ENCODE assay signal across 29 cellular contexts in the genomic region with DNA sequence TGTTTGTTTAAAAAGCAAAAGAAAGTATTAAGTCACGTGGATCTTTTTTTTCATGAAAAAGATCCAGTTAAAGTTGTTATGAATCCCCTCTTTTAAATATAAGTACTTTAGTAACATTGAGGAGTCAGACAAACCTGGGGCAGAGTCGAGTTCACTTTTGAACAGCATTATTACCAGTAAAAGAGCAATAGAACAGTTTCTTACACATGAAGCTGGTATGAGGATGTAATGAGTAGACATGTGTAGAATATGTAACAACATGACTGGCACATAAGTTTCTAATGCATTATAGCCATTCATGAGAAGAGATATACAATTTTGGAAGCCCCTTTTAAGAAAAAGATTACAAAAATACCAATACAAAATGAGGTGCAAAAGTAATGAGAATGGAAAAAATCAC. TPM values are rescaled to one million over a fixed set of nuclear protein-coding genes. Genes with fewer than 3 reads are reported as not detected.
"Had no signal": no experiment of that assay in that cellular context is flagged by ENCODE, and none has a peak within 500 bp of the region (broad histone marks: within the 10 kb centered on the region; RNA-seq: fewer than 3 reads in every experiment).

No MANE protein-coding gene starts in this region.

- H3K4me1 ChIP-seq: body of pancreas, right lobe of liver, stomach, uterus had no signal

- H3K27ac Mint-ChIP-seq: activated CD4-positive, alpha-beta T cell treated with anti-CD3 and anti-CD28 coated beads, Interleukin-2, amount 10 ng/mL, durations not matched to agents 7 days and 5 days; activated CD8-positive, alpha-beta memory T cell treated with anti-CD3 and anti-CD28 coated beads, Interleukin-2, amount 10 ng/mL, durations not matched to agents 7 days and 5 days; activated CD8-positive, alpha-beta T cell treated with anti-CD3 and anti-CD28 coated beads for 36 hours; activated naive CD4-positive, alpha-beta T cell treated with anti-CD3 and anti-CD28 coated beads, Interleukin-2, amount 10 ng/mL, durations not matched to agents 7 days and 5 days; dendritic cell treated with granulocyte-macrophage colony-stimulating factor and Interleukin-4, amounts not matched to agents 40 ng/mL and 50 ng/mL, for 4 days; stimulated activated memory B cell treated with anti-CD40 and anti-IgM and Interleukin-4, amounts not matched to agents 10 μg/mL and 1 μg/mL and 100 μg/mL, for 72 hours had no signal

- DNase-seq: activated CD4-positive, alpha-beta T cell treated with anti-CD3 and anti-CD28 coated beads, Interleukin-2, amount 10 ng/mL, durations not matched to agents 7 days and 5 days; activated CD8-positive, alpha-beta memory T cell treated with anti-CD3 and anti-CD28 coated beads, Interleukin-2, amount 10 ng/mL, durations not matched to agents 7 days and 5 days; activated CD8-positive, alpha-beta T cell treated with anti-CD3 and anti-CD28 coated beads for 36 hours; activated effector memory CD4-positive, alpha-beta T cell treated with anti-CD3 and anti-CD28 coated beads, Interleukin-2, amount 50 U/mL, for 16 hours; activated naive CD4-positive, alpha-beta T cell treated with anti-CD3 and anti-CD28 coated beads, Interleukin-2, amount 10 ng/mL, durations not matched to agents 7 days and 5 days; activated T-cell treated with anti-CD3 and anti-CD28 coated beads for 4 hours; body of pancreas; caudate nucleus; effector CD8-positive, alpha-beta T cell; glutamatergic neuron; hippocampal formation; left cardiac atrium; mesendoderm; mucosa of descending colon; nucleus accumbens; posterior cingulate gyrus; right lobe of liver; small intestine; stimulated activated CD4-positive, alpha-beta T cell treated with anti-CD3 and anti-CD28 coated beads, Interleukin-2, amount 100 ng/mL, for 24 hours; stomach; trophoblast cell; uterus had no signal

- ATAC-seq: activated CD4-positive, CD25-positive, alpha-beta regulatory T cell treated with anti-CD3 and anti-CD28 coated beads, Interleukin-2, amount 50 U/mL, for 24 hours; activated CD8-positive, alpha-beta memory T cell treated with anti-CD3 and anti-CD28 coated beads, Interleukin-2, amount 10 ng/mL, durations not matched to agents 7 days and 5 days; activated CD8-positive, alpha-beta T cell treated with anti-CD3 and anti-CD28 coated beads for 36 hours; body of pancreas; left cardiac atrium; mucosa of descending colon; right lobe of liver; stimulated activated memory B cell treated with anti-CD40 and anti-IgM and Interleukin-4, amounts not matched to agents 10 μg/mL and 1 μg/mL and 100 μg/mL, for 72 hours had no signal

- H3K27me3 ChIP-seq: body of pancreas, right lobe of liver, stomach, uterus had no signal

- H3K4me1 Mint-ChIP-seq: activated CD4-positive, alpha-beta T cell treated with anti-CD3 and anti-CD28 coated beads, Interleukin-2, amount 10 ng/mL, durations not matched to agents 7 days and 5 days; activated CD8-positive, alpha-beta memory T cell treated with anti-CD3 and anti-CD28 coated beads, Interleukin-2, amount 10 ng/mL, durations not matched to agents 7 days and 5 days; activated naive CD4-positive, alpha-beta T cell treated with anti-CD3 and anti-CD28 coated beads, Interleukin-2, amount 10 ng/mL, durations not matched to agents 7 days and 5 days; stimulated activated memory B cell treated with anti-CD40 and anti-IgM and Interleukin-4, amounts not matched to agents 10 μg/mL and 1 μg/mL and 100 μg/mL, for 72 hours had no signal

- H3K4me3 Mint-ChIP-seq: activated CD4-positive, alpha-beta T cell treated with anti-CD3 and anti-CD28 coated beads, Interleukin-2, amount 10 ng/mL, durations not matched to agents 7 days and 5 days; activated CD8-positive, alpha-beta memory T cell treated with anti-CD3 and anti-CD28 coated beads, Interleukin-2, amount 10 ng/mL, durations not matched to agents 7 days and 5 days; activated CD8-positive, alpha-beta T cell treated with anti-CD3 and anti-CD28 coated beads for 36 hours; activated naive CD4-positive, alpha-beta T cell treated with anti-CD3 and anti-CD28 coated beads, Interleukin-2, amount 10 ng/mL, durations not matched to agents 7 days and 5 days; dendritic cell treated with granulocyte-macrophage colony-stimulating factor and Interleukin-4, amounts not matched to agents 40 ng/mL and 50 ng/mL, for 4 days; stimulated activated memory B cell treated with anti-CD40 and anti-IgM and Interleukin-4, amounts not matched to agents 10 μg/mL and 1 μg/mL and 100 μg/mL, for 72 hours had no signal

- H3K4me3 ChIP-seq: body of pancreas, mucosa of descending colon, right lobe of liver, stomach, uterus had no signal

- H3K9me3 ChIP-seq: body of pancreas, mucosa of descending colon, right lobe of liver, stomach, uterus had no signal

- H3K36me3 Mint-ChIP-seq: activated CD8-positive, alpha-beta memory T cell treated with anti-CD3 and anti-CD28 coated beads, Interleukin-2, amount 10 ng/mL, durations not matched to agents 7 days and 5 days; activated naive CD4-positive, alpha-beta T cell treated with anti-CD3 and anti-CD28 coated beads, Interleukin-2, amount 10 ng/mL, durations not matched to agents 7 days and 5 days; stimulated activated memory B cell treated with anti-CD40 and anti-IgM and Interleukin-4, amounts not matched to agents 10 μg/mL and 1 μg/mL and 100 μg/mL, for 72 hours had no signal

- H3K36me3 ChIP-seq: right lobe of liver, stomach had no signal

- H3K27me3 Mint-ChIP-seq: activated CD4-positive, alpha-beta T cell treated with anti-CD3 and anti-CD28 coated beads, Interleukin-2, amount 10 ng/mL, durations not matched to agents 7 days and 5 days; activated CD8-positive, alpha-beta memory T cell treated with anti-CD3 and anti-CD28 coated beads, Interleukin-2, amount 10 ng/mL, durations not matched to agents 7 days and 5 days; activated CD8-positive, alpha-beta T cell treated with anti-CD3 and anti-CD28 coated beads for 36 hours; activated naive CD4-positive, alpha-beta T cell treated with anti-CD3 and anti-CD28 coated beads, Interleukin-2, amount 10 ng/mL, durations not matched to agents 7 days and 5 days; dendritic cell treated with granulocyte-macrophage colony-stimulating factor and Interleukin-4, amounts not matched to agents 40 ng/mL and 50 ng/mL, for 4 days; stimulated activated memory B cell treated with anti-CD40 and anti-IgM and Interleukin-4, amounts not matched to agents 10 μg/mL and 1 μg/mL and 100 μg/mL, for 72 hours had no signal

- H3K9me3 Mint-ChIP-seq: activated CD4-positive, alpha-beta T cell treated with anti-CD3 and anti-CD28 coated beads, Interleukin-2, amount 10 ng/mL, durations not matched to agents 7 days and 5 days; dendritic cell treated with granulocyte-macrophage colony-stimulating factor and Interleukin-4, amounts not matched to agents 40 ng/mL and 50 ng/mL, for 4 days; stimulated activated memory B cell treated with anti-CD40 and anti-IgM and Interleukin-4, amounts not matched to agents 10 μg/mL and 1 μg/mL and 100 μg/mL, for 72 hours had no signal

- H3K27ac ChIP-seq: body of pancreas, right lobe of liver, stomach, uterus, VCaP had no signal

RNA-seq across cellular contexts. Expression of a gene that starts 7.6 kb away (rescaled TPM):
- total RNA-seq: activated CD4-positive, alpha-beta T cell treated with anti-CD3 and anti-CD28 coated beads, Interleukin-2, amount 10 ng/mL, durations not matched to agents 7 days and 5 days; activated CD8-positive, alpha-beta memory T cell treated with anti-CD3 and anti-CD28 coated beads, Interleukin-2, amount 10 ng/mL, durations not matched to agents 7 days and 5 days; activated CD8-positive, alpha-beta T cell treated with anti-CD3 and anti-CD28 coated beads for 36 hours; left cardiac atrium; mucosa of descending colon; right lobe of liver; T-helper 2 cell treated with Interferon-gamma antibody and Interleukin-4, amounts not matched to agents 100 ng/mL and 5 ng/mL, for 36 hours; temporal lobe had no signal
- polyA plus RNA-seq: neural cell, small intestine had no signal
